11 cellular contexts compared by ENCODE assay signal in genomic region chr13:114128348-114128623, GRCh38. TPM values are rescaled to one million over a fixed set of nuclear protein-coding genes. Genes with fewer than 3 reads are reported as not detected.
DNase-seq lines count a peak whose midpoint lies in the region; ATAC-seq and TF ChIP-seq lines count a peak whose summit lies in the region.
"Had no signal": no experiment of that assay in that cellular context is flagged by ENCODE, and none has a peak within 500 bp of the region (broad histone marks: within the 10 kb centered on the region; RNA-seq: fewer than 3 reads in every experiment).

No MANE protein-coding gene starts in this region.

- H3K36me3 Mint-ChIP-seq in activated T-cell treated with anti-CD3 and anti-CD28 coated beads, Interleukin-2, amount 50 U/mL, for 72 hours (ENCODE audit: insufficient read depth in 2 of 2): peaks cover 18 to 19% of the 10 kb centered on the region in 2 donors
- peaks cover 21% of the 10 kb centered on the region for H3K36me3 Mint-ChIP-seq in activated naive CD8-positive, alpha-beta T cell treated with anti-CD3 and anti-CD28 coated beads, Interleukin-2, amount 10 ng/mL, durations not matched to agents 7 days and 5 days

- DNase-seq in activated T-cell treated with anti-CD3 and anti-CD28 coated beads, Interleukin-2, amount 50 U/mL, for 72 hours: no peak
- DNase-seq in activated T-cell treated with anti-CD3 and anti-CD28 coated beads for 4 hours: no peak
- DNase-seq in activated naive CD8-positive, alpha-beta T cell treated with anti-CD3 and anti-CD28 coated beads, Interleukin-2, amount 10 ng/mL, durations not matched to agents 7 days and 5 days: no peak
- DNase-seq in lung (ENCODE audit: low spot score): no peak
- no peak for DNase-seq in NCI-H1930 (lab: John Stamatoyannopoulos, UW)
- DNase-seq: NCI-H1105 had no signal

- no peaks in the 10 kb centered on the region for H3K27me3 Mint-ChIP-seq in activated T-cell treated with anti-CD3 and anti-CD28 coated beads, Interleukin-2, amount 50 U/mL, for 72 hours (ENCODE audit: low read depth)
- no peaks in the 10 kb centered on the region for H3K27me3 Mint-ChIP-seq in activated naive CD8-positive, alpha-beta T cell treated with anti-CD3 and anti-CD28 coated beads, Interleukin-2, amount 10 ng/mL, durations not matched to agents 7 days and 5 days

- no peaks in the 10 kb centered on the region for H3K9me3 ChIP-seq in lung (ENCODE audit: control insufficient read depth in 2 of 2, insufficient read depth in 1 of 2, low read length in 1 of 2)
- H3K9me3 ChIP-seq in thymus (ENCODE audit: control insufficient read depth): peaks cover 2% of the 10 kb centered on the region

- peak overlapping the region; percentile 94 to 95 for H3K4me3 Mint-ChIP-seq in activated T-cell treated with anti-CD3 and anti-CD28 coated beads, Interleukin-2, amount 50 U/mL, for 72 hours
- H3K4me3 Mint-ChIP-seq in activated naive CD8-positive, alpha-beta T cell treated with anti-CD3 and anti-CD28 coated beads, Interleukin-2, amount 10 ng/mL, durations not matched to agents 7 days and 5 days: peak overlapping the region; percentile 98

- peak overlapping the region; percentile 11 for H3K27ac Mint-ChIP-seq in activated T-cell treated with anti-CD3 and anti-CD28 coated beads, Interleukin-2, amount 50 U/mL, for 72 hours
- H3K27ac Mint-ChIP-seq in activated naive CD8-positive, alpha-beta T cell treated with anti-CD3 and anti-CD28 coated beads, Interleukin-2, amount 10 ng/mL, durations not matched to agents 7 days and 5 days: peak overlapping the region; percentile 83

- H3K36me3 ChIP-seq in lung (ENCODE audit: control insufficient read depth in 2 of 2, insufficient read depth in 2 of 2, low read length in 2 of 2): no peaks in the 10 kb centered on the region
- H3K36me3 ChIP-seq in thymus (ENCODE audit: control insufficient read depth, insufficient read depth): peaks cover 4% of the 10 kb centered on the region

- no peak for TF ChIP-seq CTCF in lung (IDR thresholded peaks at IDR 0.05; ENCODE audit: control extremely low read depth, extremely low read depth)

- peaks cover 0 to 3% of the 10 kb centered on the region in 2 donors for H3K9me3 Mint-ChIP-seq in activated T-cell treated with anti-CD3 and anti-CD28 coated beads, Interleukin-2, amount 50 U/mL, for 72 hours
- H3K9me3 Mint-ChIP-seq in activated naive CD8-positive, alpha-beta T cell treated with anti-CD3 and anti-CD28 coated beads, Interleukin-2, amount 10 ng/mL, durations not matched to agents 7 days and 5 days: peaks cover 4% of the 10 kb centered on the region

- H3K4me3 ChIP-seq in lung: no peak overlapping the region
- H3K4me3 ChIP-seq in thymus (ENCODE audit: low read length): peak overlapping the region; percentile 34

- 82 to 84% methylated on average over 5 of the region's 5 CpGs for WGBS in lung, 2 donors
- WGBS in thymus: 95% methylated on average over 5 of the region's 5 CpGs

- POLR2A ChIA-PET in activated naive CD8-positive, alpha-beta T cell treated with anti-CD3 and anti-CD28 coated beads, Interleukin-2, amount 10 ng/mL, durations not matched to agents 7 days and 5 days (lab: Charles Lee): interaction anchor here (1.2 to 4.7 kb wide), 3 partner anchors 12 to 20 kb away, joined by 6 to 38 read pairs (median 24); no protein-coding TSS in a partner anchor

- no peak for ATAC-seq in activated T-cell treated with anti-CD3 and anti-CD28 coated beads, Interleukin-2, amount 50 U/mL, for 72 hours (replicated peaks in 1 of 2)
- no peak for ATAC-seq in activated naive CD8-positive, alpha-beta T cell treated with anti-CD3 and anti-CD28 coated beads, Interleukin-2, amount 10 ng/mL, durations not matched to agents 7 days and 5 days (ENCODE audit: low read depth)
- ATAC-seq in lung (ENCODE audit: insufficient read depth, low FRiP score) (no peak), HG03565 (IDR thresholded peaks at IDR 0.05; ENCODE audit: unreplicated experiment) (no peak), GM21360 (IDR thresholded peaks at IDR 0.05; ENCODE audit: unreplicated experiment) (no peak)

- H3K4me1 Mint-ChIP-seq in activated T-cell treated with anti-CD3 and anti-CD28 coated beads, Interleukin-2, amount 50 U/mL, for 72 hours (ENCODE audit: low read depth): peaks cover 68% of the 10 kb centered on the region
- H3K4me1 Mint-ChIP-seq in activated naive CD8-positive, alpha-beta T cell treated with anti-CD3 and anti-CD28 coated beads, Interleukin-2, amount 10 ng/mL, durations not matched to agents 7 days and 5 days: peaks cover 61% of the 10 kb centered on the region

- H3K4me1 ChIP-seq in lung (ENCODE audit: control insufficient read depth in 2 of 2, insufficient read depth in 2 of 2, low read length in 2 of 2) (peaks cover 13 to 31% of the 10 kb centered on the region in 2 donors), thymus (ENCODE audit: control insufficient read depth, insufficient read depth, low read length) (peaks cover 23% of the 10 kb centered on the region)

- H3K27ac ChIP-seq in lung (ENCODE audit: low read depth in 1 of 2, low read length in 1 of 2) (peak overlapping the region; percentile 43 to 80), thymus (ENCODE audit: low read depth) (peak overlapping the region; percentile 74)

- H3K27me3 ChIP-seq in lung (ENCODE audit: control insufficient read depth, insufficient read depth) (no peaks in the 10 kb centered on the region), thymus (ENCODE audit: control insufficient read depth, insufficient read depth) (peaks cover 2% of the 10 kb centered on the region)

RNA-seq across cellular contexts. Expression of gene RASA3, which starts 4.1 kb away (rescaled TPM):
- 10 to 100 TPM; 39.2 to 48.9 TPM for total RNA-seq in activated T-cell treated with anti-CD3 and anti-CD28 coated beads, Interleukin-2, amount 50 U/mL, for 72 hours
- 10 to 100 TPM; 65.6 to 73.9 TPM for total RNA-seq in activated naive CD8-positive, alpha-beta T cell treated with anti-CD3 and anti-CD28 coated beads, Interleukin-2, amount 10 ng/mL, durations not matched to agents 7 days and 5 days
- 10 to 100 TPM; 16.4 to 22.8 TPM for total RNA-seq in lung
- 10 to 100 TPM in 1 of 2 donors, 1 to 10 TPM in 1; 7.4 to 15.9 TPM for polyA plus RNA-seq in lung
- 23.8 TPM for polyA plus RNA-seq in thymus

RNA-seq across cellular contexts. Expression of gene CFAP97D2, which starts 50.8 kb away (rescaled TPM):
- total RNA-seq in activated T-cell treated with anti-CD3 and anti-CD28 coated beads, Interleukin-2, amount 50 U/mL, for 72 hours: 1 to 10 TPM in 1 of 2 donors, under 1 TPM in 1; 0.36 to 1.1 TPM
- total RNA-seq in activated naive CD8-positive, alpha-beta T cell treated with anti-CD3 and anti-CD28 coated beads, Interleukin-2, amount 10 ng/mL, durations not matched to agents 7 days and 5 days: under 1 TPM in 1 of 2 experiments, not detected in 1; 0.22 TPM
- 1 to 10 TPM; 1.3 to 3.7 TPM for total RNA-seq in lung
- 1 to 10 TPM; 1.4 to 1.6 TPM for polyA plus RNA-seq in lung
- 0.34 TPM for polyA plus RNA-seq in thymus
- total RNA-seq: bronchial epithelial cell, left cardiac atrium had no signal
